9 cellular contexts compared by ENCODE assay signal in genomic region chr4:101102114-101102752, GRCh38.
DNase-seq lines count a peak whose midpoint lies in the region; ATAC-seq and TF ChIP-seq lines count a peak whose summit lies in the region.
"Had no signal": no experiment of that assay in that cellular context is flagged by ENCODE, and none has a peak within 500 bp of the region (broad histone marks: within the 10 kb centered on the region; RNA-seq: fewer than 3 reads in every experiment).

No MANE protein-coding gene starts in this region.

- TF ChIP-seq CTCF in OCI-LY1 (IDR thresholded peaks at IDR 0.05; ENCODE audit: low read length) (no peak), fibroblast of mammary gland (conservative IDR thresholded peaks at IDR 0.05; ENCODE audit: control insufficient read depth, insufficient read depth, low read depth, low read length) (no peak), gastrocnemius medialis (IDR thresholded peaks at IDR 0.05 in 4 of 5, conservative IDR thresholded peaks at IDR 0.05 in 1 of 5) (no peak), WERI-Rb-1 (IDR thresholded peaks at IDR 0.05; ENCODE audit: low read depth, low read length) (no peak), esophagus muscularis mucosa (IDR thresholded peaks at IDR 0.05) (no peak), mesothelial cell of epicardium (IDR thresholded peaks at IDR 0.05; ENCODE audit: unreplicated experiment) (no peak)

- in situ Hi-C loops in gastrocnemius medialis (cut with MboI; ENCODE audit: low sequenced_read_pairs in 4 of 4): no loop called here

- H3K36me3 ChIP-seq in OCI-LY1 (ENCODE audit: insufficient read depth, low read length) (peaks cover 15% of the 10 kb centered on the region; the same call in 1 of the 2 replicates), gastrocnemius medialis (peaks cover 0 to 11% of the 10 kb centered on the region in 2 donors), WERI-Rb-1 (peaks cover 4% of the 10 kb centered on the region), esophagus muscularis mucosa (no peaks in the 10 kb centered on the region)

- intact Hi-C loops in gastrocnemius medialis (cut with DNase I; ENCODE audit: low total_unique reads) (no loop called here), esophagus muscularis mucosa (cut with DNase I) (no loop called here)

- H3K4me1 ChIP-seq in OCI-LY1 (ENCODE audit: insufficient read depth, low read length, severe bottlenecking) (peaks cover 38% of the 10 kb centered on the region), gastrocnemius medialis (peaks cover 24 to 34% of the 10 kb centered on the region in 2 donors), esophagus muscularis mucosa (peaks cover 4 to 28% (median 25%) of the 10 kb centered on the region in 4 donors)

- no peaks in the 10 kb centered on the region for H4K20me1 ChIP-seq in OCI-LY1 (ENCODE audit: insufficient read depth, low read length)

- H3K27me3 ChIP-seq in OCI-LY1 (ENCODE audit: insufficient read depth, low read length): no peaks in the 10 kb centered on the region
- H3K27me3 ChIP-seq in gastrocnemius medialis: no peaks in the 10 kb centered on the region
- H3K27me3 ChIP-seq in WERI-Rb-1 (ENCODE audit: insufficient read depth, low read depth, severe bottlenecking): no peaks in the 10 kb centered on the region
- no peaks in the 10 kb centered on the region for H3K27me3 ChIP-seq in esophagus muscularis mucosa

- H3K4me3 Mint-ChIP-seq in mesothelial cell of epicardium: no peak overlapping the region

- peaks cover 3% of the 10 kb centered on the region for H3K36me3 Mint-ChIP-seq in mesothelial cell of epicardium

- DNase-seq in GM03348 (ENCODE audit: low spot score): peak; percentile 71
- peak; percentile 89 for DNase-seq in fibroblast of mammary gland (ENCODE audit: low read depth)
- peak; percentile 15 to 18 for DNase-seq in gastrocnemius medialis
- DNase-seq in WERI-Rb-1: no peak
- no peak for DNase-seq in esophagus muscularis mucosa (ENCODE audit: extremely low spot score)
- no peak for DNase-seq in mesothelial cell of epicardium (ENCODE audit: low spot score in 2 of 2, unreplicated experiment in 2 of 2)
- DNase-seq: activated T-cell treated with anti-CD3 and anti-CD28 coated beads, Interleukin-2, amount 50 U/mL, for 48 hours had no signal

- H3K4me2 ChIP-seq in OCI-LY1 (ENCODE audit: low read length): no peak overlapping the region

- no peaks in the 10 kb centered on the region for H3K9me3 Mint-ChIP-seq in mesothelial cell of epicardium

- peak overlapping the region; percentile 86 for H3K27ac ChIP-seq in OCI-LY1 (ENCODE audit: low read depth, low read length, poor library complexity, severe bottlenecking)
- H3K27ac ChIP-seq in gastrocnemius medialis: no peak overlapping the region
- no peak overlapping the region for H3K27ac ChIP-seq in WERI-Rb-1
- no peak overlapping the region for H3K27ac ChIP-seq in esophagus muscularis mucosa (replicated peaks in 1 of 4)

- H3K27ac Mint-ChIP-seq in mesothelial cell of epicardium: no peak overlapping the region

- H3K9me3 ChIP-seq in OCI-LY1 (ENCODE audit: low read length): no peaks in the 10 kb centered on the region
- H3K9me3 ChIP-seq in gastrocnemius medialis: no peaks in the 10 kb centered on the region
- H3K9me3 ChIP-seq in WERI-Rb-1 (ENCODE audit: severe bottlenecking): no peaks in the 10 kb centered on the region
- H3K9me3 ChIP-seq in esophagus muscularis mucosa: no peaks in the 10 kb centered on the region

- no peaks in the 10 kb centered on the region for H3K27me3 Mint-ChIP-seq in mesothelial cell of epicardium (ENCODE audit: low read depth)

- no peak for TF ChIP-seq EP300 in esophagus muscularis mucosa (IDR thresholded peaks at IDR 0.05)

- no peaks in the 10 kb centered on the region for H3F3A ChIP-seq in OCI-LY1 (ENCODE audit: insufficient read depth, low read length)

- H3K9ac ChIP-seq in OCI-LY1 (ENCODE audit: low read length): no peak overlapping the region

- no peak overlapping the region for H2AFZ ChIP-seq in OCI-LY1 (ENCODE audit: low read length)

- H3K79me2 ChIP-seq in OCI-LY1 (ENCODE audit: insufficient read depth, low read length): no peaks in the 10 kb centered on the region

- H3K4me1 Mint-ChIP-seq in mesothelial cell of epicardium: peaks cover 23% of the 10 kb centered on the region

- ATAC-seq in gastrocnemius medialis (no peak), HG03135 (IDR thresholded peaks at IDR 0.05; ENCODE audit: unreplicated experiment) (no peak)

- 6% methylated on average over 1 of the region's 1 CpG for WGBS in esophagus muscularis mucosa

- no peaks in the 10 kb centered on the region for H3K9me2 ChIP-seq in OCI-LY1 (ENCODE audit: low read depth, low read length)

- H3K4me3 ChIP-seq in OCI-LY1 (ENCODE audit: low read depth, low read length, poor library complexity, severe bottlenecking): no peak overlapping the region
- no peak overlapping the region for H3K4me3 ChIP-seq in fibroblast of mammary gland (ENCODE audit: control insufficient read depth, low read depth, low read length)
- H3K4me3 ChIP-seq in gastrocnemius medialis: no peak overlapping the region
- H3K4me3 ChIP-seq in WERI-Rb-1 (ENCODE audit: low read depth, low read length): no peak overlapping the region
- H3K4me3 ChIP-seq in esophagus muscularis mucosa: no peak overlapping the region

- TF ChIP-seq POLR2A in gastrocnemius medialis (IDR thresholded peaks at IDR 0.05): no peak
- TF ChIP-seq POLR2A in esophagus muscularis mucosa (IDR thresholded peaks at IDR 0.05; ENCODE audit: low read depth): no peak

Comparison
In these comparisons a context has a peak if more than half of its experiments do, and no peak if none do; other contexts are left out.
1. DNase-seq: peak in GM03348 (single experiment), fibroblast of mammary gland (single experiment) and gastrocnemius medialis (2 of 2); none in WERI-Rb-1 (single experiment), esophagus muscularis mucosa (single experiment) and mesothelial cell of epicardium (0 of 2).